In genomic region chr19:10812902-10813404, GRCh38 we compare ENCODE assay signal across 7 cellular contexts. TPM values are rescaled to one million over a fixed set of nuclear protein-coding genes. Genes with fewer than 3 reads are reported as not detected.
A peak's percentile ranks its signal among the peaks of the same experiment; 100 is the strongest.
DNase-seq lines count a peak whose midpoint lies in the region; ATAC-seq and TF ChIP-seq lines count a peak whose summit lies in the region.

No MANE protein-coding gene starts in this region.

- 23% methylated on average over 5 of the region's 9 CpGs for WGBS in esophagus muscularis mucosa

- H3K4me3 Mint-ChIP-seq in HFFc6 (peak overlapping the region; percentile 96), T-cell (no peak overlapping the region)

- ATAC-seq in T-cell (replicated peaks in 1 of 4) = peak in 2 of 4 experiments; percentile 25 to 31

- TF ChIP-seq POLR2A in esophagus muscularis mucosa (IDR thresholded peaks at IDR 0.05; ENCODE audit: low read depth) = no peak

- H3K27me3 Mint-ChIP-seq in HFFc6 (ENCODE audit: insufficient read depth) (peaks cover 56% of the 10 kb centered on the region), T-cell (no peaks in the 10 kb centered on the region)

- H3K27ac ChIP-seq in esophagus muscularis mucosa (replicated peaks in 1 of 4) = peak overlapping the region; percentile 11 to 62 (median 36)
- H3K27ac ChIP-seq in osteoblast (ENCODE audit: low read depth, low read length) = peak overlapping the region; percentile 97

- H3K9me3 ChIP-seq in esophagus muscularis mucosa (no peaks in the 10 kb centered on the region), osteoblast (ENCODE audit: low read depth, low read length) (no peaks in the 10 kb centered on the region)

- peaks cover 12% of the 10 kb centered on the region for H4K20me1 ChIP-seq in osteoblast (ENCODE audit: insufficient read depth, low read length)

- TF ChIP-seq CTCF in HFFc6 (IDR thresholded peaks at IDR 0.05) (no peak), esophagus muscularis mucosa (IDR thresholded peaks at IDR 0.05) (no peak), osteoblast (IDR thresholded peaks at IDR 0.05; ENCODE audit: extremely low read depth, low read depth, low read length) (no peak)

- POLR2A ChIA-PET in T-cell (lab: Charles Lee) = no interaction called here

- peak overlapping the region; percentile 44 for H3K4me2 ChIP-seq in osteoblast (ENCODE audit: insufficient read depth, low read length)

- H3K36me3 ChIP-seq in esophagus muscularis mucosa = peaks cover 25 to 98% (median 92%) of the 10 kb centered on the region in 4 donors
- peaks cover 59% of the 10 kb centered on the region for H3K36me3 ChIP-seq in osteoblast (ENCODE audit: insufficient read depth, low read length)

- TF ChIP-seq EP300 in esophagus muscularis mucosa (IDR thresholded peaks at IDR 0.05) = no peak

- CTCF ChIA-PET in T-cell (lab: Charles Lee) = no interaction called here

- no peak overlapping the region for H2AFZ ChIP-seq in osteoblast (ENCODE audit: low read length)

- H3K4me3 ChIP-seq in esophagus muscularis mucosa (no peak overlapping the region), osteoblast (ENCODE audit: insufficient read depth, low read length) (peak overlapping the region; percentile 15)

- H3K36me3 Mint-ChIP-seq in HFFc6 (ENCODE audit: low read depth) = peaks cover 63% of the 10 kb centered on the region
- peaks cover 32% of the 10 kb centered on the region for H3K36me3 Mint-ChIP-seq in T-cell

- peak; percentile 97 for DNase-seq in HFFc6
- peak in 5 of 34 experiments; percentile 11 to 48 (median 19) for DNase-seq in T-cell
- DNase-seq in esophagus muscularis mucosa (ENCODE audit: extremely low spot score) = no peak
- DNase-seq in osteoblast (ENCODE audit: insufficient read length, low spot score, missing footprints) = peak; percentile 98
- DNase-seq in cerebellum (ENCODE audit: low spot score) = no peak
- no peak for DNase-seq in DMS79 (lab: John Stamatoyannopoulos, UW)
- DNase-seq in ureter (ENCODE audit: low spot score) = no peak

- intact Hi-C loops in esophagus muscularis mucosa (cut with DNase I) = no loop called here

- H3K4me1 ChIP-seq in esophagus muscularis mucosa (peaks cover 4 to 22% (median 14%) of the 10 kb centered on the region in 4 donors), osteoblast (ENCODE audit: insufficient read depth, low read length) (peaks cover 40% of the 10 kb centered on the region)

- no peaks in the 10 kb centered on the region for H3K27me3 ChIP-seq in esophagus muscularis mucosa
- no peaks in the 10 kb centered on the region for H3K27me3 ChIP-seq in osteoblast (ENCODE audit: insufficient read depth, low read length)

- H3K4me1 Mint-ChIP-seq in HFFc6 (ENCODE audit: low read depth) (peaks cover 54% of the 10 kb centered on the region), T-cell (peaks cover 11 to 31% (median 19%) of the 10 kb centered on the region in 3 donors)

- H3K79me2 ChIP-seq in osteoblast (ENCODE audit: insufficient read depth, low read length) = peaks cover 39% of the 10 kb centered on the region

- H3K27ac Mint-ChIP-seq in HFFc6 (peak overlapping the region; percentile 98), T-cell (peak overlapping the region; percentile 31 to 74)

- H3K9me3 Mint-ChIP-seq in HFFc6 (peaks cover 25% of the 10 kb centered on the region), T-cell (no peaks in the 10 kb centered on the region)

RNA-seq across cellular contexts. Expression of gene TMED1, which starts 23.1 kb away (rescaled TPM):
- 10 to 100 TPM; 42.8 to 65.0 (median 48.1) TPM for total RNA-seq in HFFc6 (2021; fragmentation: NEBNext Ultra II Directional; extraction: Animal tissue kit (Norgen Biotek cat#: 25700))
- total RNA-seq in T-cell = 10 to 100 TPM in 2 of 5 donors, 1 to 10 TPM in 3; 6.1 to 11.4 (median 9.5) TPM
- total RNA-seq in esophagus muscularis mucosa = 10 to 100 TPM; 18.7 to 29.5 (median 27.7) TPM
- total RNA-seq in osteoblast = 39.2 and 43.1 TPM in 2 replicates
- total RNA-seq in cerebellum = 8.0 TPM
- 13.3 TPM for total RNA-seq in ureter

RNA-seq across cellular contexts. Expression of gene C19orf38, which starts 35.3 kb away (rescaled TPM):
- under 1 TPM in 2 of 6 experiments, not detected in 4; 0.40 to 0.71 TPM for total RNA-seq in HFFc6 (2021; fragmentation: NEBNext Ultra II Directional; extraction: Animal tissue kit (Norgen Biotek cat#: 25700))
- 1 to 10 TPM in 3 of 5 donors, under 1 TPM in 2; 0.51 to 1.8 (median 1.0) TPM for total RNA-seq in T-cell
- total RNA-seq in esophagus muscularis mucosa = 1 to 10 TPM in 2 of 4 donors, under 1 TPM in 1, not detected in 1; 0.97 to 3.6 (median 1.1) TPM
- under 0.01 and 0.29 TPM in 2 replicates for total RNA-seq in osteoblast
- total RNA-seq in cerebellum = 0.54 TPM
- 0.99 TPM for total RNA-seq in ureter

RNA-seq across cellular contexts. Expression of gene CARM1, which starts 58.4 kb away (rescaled TPM):
- total RNA-seq in HFFc6 (2021; fragmentation: NEBNext Ultra II Directional; extraction: Animal tissue kit (Norgen Biotek cat#: 25700)) = 10 to 100 TPM; 67.2 to 82.1 (median 76.8) TPM
- total RNA-seq in T-cell (10 to 100 TPM; 22.3 to 35.2 (median 30.8) TPM), esophagus muscularis mucosa (10 to 100 TPM; 24.9 to 43.5 (median 30.6) TPM), osteoblast (33.7 and 41.0 TPM in 2 replicates), cerebellum (26.0 TPM), ureter (41.2 TPM)

Comparison
In these comparisons a context has a peak if more than half of its experiments do, and no peak if none do; other contexts are left out.
1. DNase-seq: peak in HFFc6 (single experiment) and osteoblast (single experiment); none in esophagus muscularis mucosa (single experiment), cerebellum (single experiment), DMS79 (single experiment) and ureter (single experiment).